In the genomic region with DNA sequence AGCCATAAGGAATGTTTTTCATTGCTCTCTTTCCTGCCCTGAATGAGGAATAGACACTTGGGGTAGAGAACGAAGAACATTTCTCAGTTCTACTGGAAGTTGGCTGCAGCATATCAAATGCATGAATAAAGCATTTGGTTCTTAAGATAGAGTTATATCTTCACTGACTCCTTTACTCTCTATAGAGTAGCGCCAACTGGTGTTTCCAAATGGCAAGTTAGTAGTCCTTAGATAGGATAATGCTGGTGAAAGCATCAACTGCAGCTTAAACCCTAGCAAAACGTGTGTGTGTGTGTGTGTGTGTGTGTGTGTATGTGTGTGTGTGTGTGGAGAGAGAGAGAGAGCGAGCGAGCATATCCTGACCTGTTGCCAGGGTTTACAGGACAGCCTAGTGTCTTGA, we compare ENCODE assay signal across 1 cellular context.
TF ChIP-seq lines count a peak whose summit lies in the region.

No MANE protein-coding gene starts in this region.

TF ChIP-seq in GM12878, 131 proteins besides CTCF, POLR2A, EP300 and RAD21:
- TF ChIP-seq, protein P1, sequence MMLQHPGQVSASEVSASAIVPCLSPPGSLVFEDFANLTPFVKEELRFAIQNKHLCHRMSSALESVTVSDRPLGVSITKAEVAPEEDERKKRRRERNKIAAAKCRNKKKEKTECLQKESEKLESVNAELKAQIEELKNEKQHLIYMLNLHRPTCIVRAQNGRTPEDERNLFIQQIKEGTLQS (IDR thresholded peaks at IDR 0.05; ENCODE audit: borderline replicate concordance, extremely low read depth, low read depth, low read length): no peak
- TF ChIP-seq, protein P2, sequence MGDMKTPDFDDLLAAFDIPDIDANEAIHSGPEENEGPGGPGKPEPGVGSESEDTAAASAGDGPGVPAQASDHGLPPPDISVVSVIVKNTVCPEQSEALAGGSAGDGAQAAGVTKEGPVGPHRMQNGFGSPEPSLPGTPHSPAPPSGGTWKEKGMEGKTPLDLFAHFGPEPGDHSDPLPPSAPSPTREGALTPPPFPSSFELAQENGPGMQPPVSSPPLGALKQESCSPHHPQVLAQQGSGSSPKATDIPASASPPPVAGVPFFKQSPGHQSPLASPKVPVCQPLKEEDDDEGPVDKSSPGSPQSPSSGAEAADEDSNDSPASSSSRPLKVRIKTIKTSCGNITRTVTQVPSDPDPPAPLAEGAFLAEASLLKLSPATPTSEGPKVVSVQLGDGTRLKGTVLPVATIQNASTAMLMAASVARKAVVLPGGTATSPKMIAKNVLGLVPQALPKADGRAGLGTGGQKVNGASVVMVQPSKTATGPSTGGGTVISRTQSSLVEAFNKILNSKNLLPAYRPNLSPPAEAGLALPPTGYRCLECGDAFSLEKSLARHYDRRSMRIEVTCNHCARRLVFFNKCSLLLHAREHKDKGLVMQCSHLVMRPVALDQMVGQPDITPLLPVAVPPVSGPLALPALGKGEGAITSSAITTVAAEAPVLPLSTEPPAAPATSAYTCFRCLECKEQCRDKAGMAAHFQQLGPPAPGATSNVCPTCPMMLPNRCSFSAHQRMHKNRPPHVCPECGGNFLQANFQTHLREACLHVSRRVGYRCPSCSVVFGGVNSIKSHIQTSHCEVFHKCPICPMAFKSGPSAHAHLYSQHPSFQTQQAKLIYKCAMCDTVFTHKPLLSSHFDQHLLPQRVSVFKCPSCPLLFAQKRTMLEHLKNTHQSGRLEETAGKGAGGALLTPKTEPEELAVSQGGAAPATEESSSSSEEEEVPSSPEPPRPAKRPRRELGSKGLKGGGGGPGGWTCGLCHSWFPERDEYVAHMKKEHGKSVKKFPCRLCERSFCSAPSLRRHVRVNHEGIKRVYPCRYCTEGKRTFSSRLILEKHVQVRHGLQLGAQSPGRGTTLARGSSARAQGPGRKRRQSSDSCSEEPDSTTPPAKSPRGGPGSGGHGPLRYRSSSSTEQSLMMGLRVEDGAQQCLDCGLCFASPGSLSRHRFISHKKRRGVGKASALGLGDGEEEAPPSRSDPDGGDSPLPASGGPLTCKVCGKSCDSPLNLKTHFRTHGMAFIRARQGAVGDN (IDR thresholded peaks at IDR 0.05): no peak
- no peak for TF ChIP-seq SREBF1 (IDR thresholded peaks at IDR 0.05; ENCODE audit: low read length)
- no peak for TF ChIP-seq RELA (IDR thresholded peaks at IDR 0.05; ENCODE audit: borderline replicate concordance, partially characterized antibody)
